In genomic region chr6:85498596-85499258, GRCh38 we compare ENCODE assay signal across 11 cellular contexts. TPM values are rescaled to one million over a fixed set of nuclear protein-coding genes. Genes with fewer than 3 reads are reported as not detected.
DNase-seq lines count a peak whose midpoint lies in the region; ATAC-seq and TF ChIP-seq lines count a peak whose summit lies in the region.
"Had no signal": no experiment of that assay in that cellular context is flagged by ENCODE, and none has a peak within 500 bp of the region (broad histone marks: within the 10 kb centered on the region; RNA-seq: fewer than 3 reads in every experiment).

No MANE protein-coding gene starts in this region.

- peaks cover 8% of the 10 kb centered on the region for H3K4me1 ChIP-seq in SJCRH30
- H3K4me1 ChIP-seq in effector memory CD4-positive, alpha-beta T cell (ENCODE audit: control insufficient read depth, insufficient read depth, low read length, poor library complexity, severe bottlenecking) = peaks cover 4% of the 10 kb centered on the region

- TF ChIP-seq CTCF in 22Rv1 (IDR thresholded peaks at IDR 0.05) (no peak), fibroblast of pulmonary artery (IDR thresholded peaks at IDR 0.05; ENCODE audit: low read length, missing control alignments) (no peak)

- H3K27ac ChIP-seq in 22Rv1 (peak overlapping the region; percentile 28; the same call in 1 of the 2 replicates), SJCRH30 (no peak overlapping the region)
- H3K27ac ChIP-seq in effector memory CD4-positive, alpha-beta T cell (ENCODE audit: insufficient read depth, low read length, poor library complexity, severe bottlenecking) = no peak overlapping the region

- H3K4me3 ChIP-seq in SJCRH30 (no peak overlapping the region), fibroblast of pulmonary artery (replicated peaks; ENCODE audit: low read depth, low read length) (no peak overlapping the region)
- H3K4me3 ChIP-seq in effector memory CD4-positive, alpha-beta T cell (ENCODE audit: insufficient read depth, low read depth, low read length, poor library complexity, severe bottlenecking) = no peak overlapping the region
- H3K4me3 ChIP-seq: lung had no signal

- ATAC-seq in HG02588 (IDR thresholded peaks at IDR 0.05; ENCODE audit: unreplicated experiment) = no peak

- DNase-seq in H4 (ENCODE audit: low spot score) = peak; percentile 54
- DNase-seq in SJCRH30 = peak; percentile 29 to 72
- peak; percentile 59 for DNase-seq in fibroblast of pulmonary artery (ENCODE audit: low read depth)
- DNase-seq in NCI-H146 (lab: John Stamatoyannopoulos, UW) = no peak
- no peak for DNase-seq in effector memory CD4-positive, alpha-beta T cell
- DNase-seq in NCI-H2227 (lab: John Stamatoyannopoulos, UW; ENCODE audit: unreplicated experiment) = no peak
- DNase-seq: activated naive CD8-positive, alpha-beta T cell treated with anti-CD3 and anti-CD28 coated beads, Interleukin-2, amount 10 ng/mL, durations not matched to agents 7 days and 5 days; foreskin melanocyte had no signal

- H3K36me3 ChIP-seq in SJCRH30 = no peaks in the 10 kb centered on the region
- no peaks in the 10 kb centered on the region for H3K36me3 ChIP-seq in effector memory CD4-positive, alpha-beta T cell (ENCODE audit: control insufficient read depth, insufficient read depth, low read length)

- H3K27me3 ChIP-seq in SJCRH30 = no peaks in the 10 kb centered on the region
- no peaks in the 10 kb centered on the region for H3K27me3 ChIP-seq in effector memory CD4-positive, alpha-beta T cell (replicated peaks; ENCODE audit: control insufficient read depth, insufficient read depth, low read length, poor library complexity, severe bottlenecking)

- H3K9me3 ChIP-seq in SJCRH30 (replicated peaks) = no peaks in the 10 kb centered on the region
- H3K9me3 ChIP-seq in effector memory CD4-positive, alpha-beta T cell (ENCODE audit: control insufficient read depth, low read length) = no peaks in the 10 kb centered on the region

RNA-seq across cellular contexts. Expression of gene NT5E, which starts 48.8 kb away (rescaled TPM):
- 0.08 and 0.15 TPM in 2 replicates for total RNA-seq in H4 (2014; rRNA removed; shearing (Covaris generic))
- total RNA-seq in SJCRH30 (2014; rRNA removed; shearing (Covaris generic)) = 0.18 and 0.20 TPM in 2 replicates

Comparison
In these comparisons a context has a peak if more than half of its experiments do, and no peak if none do; other contexts are left out.
1. DNase-seq: peak in H4 (single experiment), SJCRH30 (2 of 2) and fibroblast of pulmonary artery (single experiment); none in NCI-H146 (single experiment), effector memory CD4-positive, alpha-beta T cell (0 of 3) and NCI-H2227 (single experiment).